In the genomic region with DNA sequence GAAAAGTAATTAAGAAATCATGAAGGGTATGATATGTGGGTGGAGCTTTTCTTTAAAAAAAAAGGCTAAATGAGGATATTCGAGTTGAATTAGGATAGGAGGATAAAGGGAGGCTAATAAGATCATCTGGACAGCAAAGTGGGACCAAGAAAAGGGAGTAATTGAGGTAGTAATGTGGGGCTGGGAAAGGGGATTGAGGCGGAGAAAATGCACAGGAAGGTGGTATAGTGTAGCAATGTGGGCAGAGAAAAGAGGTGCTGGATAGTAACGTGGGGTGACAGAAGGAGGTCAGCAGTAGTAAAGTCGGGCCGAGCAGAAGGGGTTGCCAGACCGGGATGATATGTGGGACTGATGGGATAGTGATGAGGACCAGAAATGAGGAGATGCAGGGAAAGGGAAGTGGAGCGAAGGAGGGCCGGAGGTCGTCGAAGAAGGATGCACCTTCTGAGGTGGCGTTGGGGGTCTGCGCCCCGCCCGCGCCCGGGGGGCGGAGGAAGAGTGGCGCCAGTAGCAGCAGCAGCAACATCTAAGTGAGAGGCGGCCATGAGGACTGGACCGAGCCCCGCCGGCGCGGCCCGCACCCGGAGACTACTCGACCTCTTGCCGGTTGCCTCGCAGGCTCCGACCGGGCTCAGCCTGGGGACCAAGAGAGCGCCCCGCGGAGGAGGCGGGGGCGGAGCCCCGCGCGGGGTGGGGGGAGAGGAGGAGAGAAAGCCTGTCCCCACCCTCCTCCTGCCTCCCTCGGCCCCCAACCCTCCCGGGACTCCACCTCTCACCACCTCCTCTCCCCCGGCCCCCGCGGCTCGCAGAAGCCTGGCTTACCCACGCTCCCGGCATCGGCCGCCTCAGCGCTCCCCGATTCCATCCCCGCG, we compare ENCODE assay signal across 8 cellular contexts. TPM values are rescaled to one million over a fixed set of nuclear protein-coding genes. Genes with fewer than 3 reads are reported as not detected.
DNase-seq lines count a peak whose midpoint lies in the region; ATAC-seq and TF ChIP-seq lines count a peak whose summit lies in the region.

No MANE protein-coding gene starts in this region.

- H2BK5ac ChIP-seq in trophoblast cell (ENCODE audit: low read depth, low read length, poor library complexity): no peak overlapping the region

- H2BK12ac ChIP-seq in trophoblast cell (ENCODE audit: low read length): no peak overlapping the region

- H2AFZ ChIP-seq in SK-N-SH (ENCODE audit: low read depth) (0 out of 2 replicates have a peak overlapping the region, but pooled peaks have one; percentile 65), trophoblast cell (ENCODE audit: insufficient read depth, low read length, poor library complexity) (no peak overlapping the region)

- in situ Hi-C loops in GM13977 (cut with MboI; ENCODE audit: low pct_unique_long_range_greater_than_20kb, low sequenced_read_pairs, unreplicated experiment): no loop called here

- TF ChIP-seq CTCF in GM13977 (IDR thresholded peaks at IDR 0.05; ENCODE audit: extremely low read depth, insufficient read depth, missing control alignments): no peak
- TF ChIP-seq CTCF in SK-N-SH (IDR thresholded peaks at IDR 0.05): no peak
- TF ChIP-seq CTCF in heart left ventricle (IDR thresholded peaks at IDR 0.05): no peak

- H3K14ac ChIP-seq in trophoblast cell (ENCODE audit: low read length): no peak overlapping the region

- POLR2A ChIA-PET in SK-N-SH (lab: Yijun Ruan, JAX): interaction anchor here (1.0 to 2.0 kb wide), 5 partner anchors 12 to 28 kb away, joined by 3 to 12 read pairs (median 4); no protein-coding TSS in a partner anchor

- H3K4me1 ChIP-seq in SK-N-SH (ENCODE audit: control insufficient read depth in 1 of 2, insufficient read depth in 2 of 2, low read depth in 1 of 2, low read length in 1 of 2) (peaks cover 16 to 18% of the 10 kb centered on the region in 2 experiments; a peak in 2 of 4 replicates), heart left ventricle (peaks cover 0 to 46% (median 29%) of the 10 kb centered on the region in 12 donors), trophoblast cell (ENCODE audit: control insufficient read depth in 1 of 2, insufficient read depth in 2 of 2, low read length in 2 of 2) (peaks cover 13 to 14% of the 10 kb centered on the region in 2 experiments)

- H4K12ac ChIP-seq in trophoblast cell (ENCODE audit: low read depth, low read length): no peak overlapping the region

- H3F3A ChIP-seq in SK-N-SH (replicated peaks; ENCODE audit: insufficient read depth): peaks cover 4% of the 10 kb centered on the region

- H2AK5ac ChIP-seq in trophoblast cell (ENCODE audit: low read length): no peak overlapping the region

- no peaks in the 10 kb centered on the region for H3K27me3 ChIP-seq in SK-N-SH (ENCODE audit: insufficient read depth)
- peaks cover 0 to 6% (median 0%) of the 10 kb centered on the region in 9 donors for H3K27me3 ChIP-seq in heart left ventricle
- peaks cover 9% of the 10 kb centered on the region for H3K27me3 ChIP-seq in trophoblast cell (ENCODE audit: insufficient read depth, low read length)

- H3K9me2 ChIP-seq in SK-N-SH: no peaks in the 10 kb centered on the region

- no peak for TF ChIP-seq EP300 in SK-N-SH (IDR thresholded peaks at IDR 0.05; ENCODE audit: borderline replicate concordance in 1 of 2, low read depth in 1 of 2, low read length in 1 of 2)

- TF ChIP-seq POLR2A in heart left ventricle (IDR thresholded peaks at IDR 0.05): no peak

- H3K23ac ChIP-seq in trophoblast cell (ENCODE audit: low read length): no peak overlapping the region

- CTCF ChIA-PET in SK-N-SH (lab: Yijun Ruan, JAX): interaction anchor here (1.6 to 3.5 kb wide), 2 partner anchors 10 to 20 kb away, joined by 9 to 69 read pairs; no protein-coding TSS in a partner anchor

- peak overlapping the region; percentile 2 for H3K4ac ChIP-seq in trophoblast cell (ENCODE audit: low read depth, low read length)

- intact Hi-C loops in heart left ventricle (cut with DNase I): no loop called here

- ATAC-seq in HG03439 (IDR thresholded peaks at IDR 0.05; ENCODE audit: unreplicated experiment) (peak; percentile 36), heart left ventricle (peak; percentile 7 to 47 (median 29)), HG02840 (IDR thresholded peaks at IDR 0.05; ENCODE audit: low FRiP score, unreplicated experiment) (no peak)

- peak overlapping the region; percentile 62 to 90 for H3K4me3 ChIP-seq in SK-N-SH (ENCODE audit: low read depth in 2 of 2, low read length in 1 of 2)
- peak overlapping the region; percentile 52 to 96 (median 72) for H3K4me3 ChIP-seq in heart left ventricle
- H3K4me3 ChIP-seq in trophoblast cell (ENCODE audit: low read depth, low read length): peak overlapping the region; percentile 88

- H3K36me3 ChIP-seq in SK-N-SH (replicated peaks in 1 of 2; ENCODE audit: control insufficient read depth in 1 of 2, insufficient read depth in 2 of 2, low read length in 1 of 2): no peaks in the 10 kb centered on the region
- H3K36me3 ChIP-seq in heart left ventricle: no peaks in the 10 kb centered on the region
- peaks cover 0 to 1% of the 10 kb centered on the region in 2 experiments for H3K36me3 ChIP-seq in trophoblast cell (ENCODE audit: control insufficient read depth in 1 of 2, insufficient read depth in 2 of 2, low read length in 2 of 2)

- no peak overlapping the region for H3K18ac ChIP-seq in trophoblast cell (ENCODE audit: low read length)

- H3K79me2 ChIP-seq in SK-N-SH (ENCODE audit: insufficient read depth) (peaks cover 14% of the 10 kb centered on the region; the same call in 1 of the 2 replicates), trophoblast cell (ENCODE audit: control insufficient read depth, insufficient read depth, low read length, poor library complexity) (peaks cover 2% of the 10 kb centered on the region)

- peak; percentile 67 for DNase-seq in GM13977 (ENCODE audit: low spot score)
- DNase-seq in SK-N-SH: peak; percentile 88
- DNase-seq in activated naive CD8-positive, alpha-beta T cell treated with anti-CD3 and anti-CD28 coated beads, Interleukin-2, amount 50 U/mL, for 16 hours (ENCODE audit: low read depth, low spot score): peak; percentile 5
- DNase-seq in heart left ventricle: peak; percentile 67 to 85 (median 71)
- no peak for DNase-seq in trophoblast cell
- DNase-seq in HT-29 (ENCODE audit: low spot score): no peak

- peak overlapping the region; percentile 39 for H4K91ac ChIP-seq in trophoblast cell (ENCODE audit: low read depth, low read length)

- peaks cover 6% of the 10 kb centered on the region for H3K79me1 ChIP-seq in trophoblast cell (ENCODE audit: low read length)

- no peaks in the 10 kb centered on the region for H4K20me1 ChIP-seq in SK-N-SH (ENCODE audit: insufficient read depth)

- peak overlapping the region in 1 of 2 experiments; percentile 71; a peak in 2 of 4 replicates for H3K27ac ChIP-seq in SK-N-SH (ENCODE audit: low read depth in 2 of 2, low read length in 1 of 2)
- H3K27ac ChIP-seq in heart left ventricle: peak overlapping the region in 11 of 12 donors; percentile 51 to 91 (median 74)
- H3K27ac ChIP-seq in trophoblast cell (ENCODE audit: low read depth, low read length): no peak overlapping the region

- H3K9me3 ChIP-seq in SK-N-SH: no peaks in the 10 kb centered on the region
- no peaks in the 10 kb centered on the region for H3K9me3 ChIP-seq in heart left ventricle
- H3K9me3 ChIP-seq in trophoblast cell (ENCODE audit: insufficient read depth, low read depth, low read length): no peaks in the 10 kb centered on the region

- no peak for TF ChIP-seq RAD21 in SK-N-SH (IDR thresholded peaks at IDR 0.05; ENCODE audit: low read length)

- 10% methylated on average over 25 of the region's 53 CpGs for WGBS in SK-N-SH (ENCODE audit: low lambda C conversion rate)
- WGBS in heart left ventricle, 4 donors: 4 to 9% (median 7%) methylated on average over 31 to 53 of the region's 53 CpGs
- no CpG with 5 or more reads among the region's 53 CpGs for WGBS in trophoblast cell (ENCODE audit: extremely low coverage, insufficient coverage, insufficient read length)

- peak overlapping the region; percentile 77 for H3K9ac ChIP-seq in SK-N-SH
- peak overlapping the region; percentile 50 for H3K9ac ChIP-seq in trophoblast cell (ENCODE audit: low read length)

- H4K8ac ChIP-seq in trophoblast cell (ENCODE audit: low read depth, low read length): peak overlapping the region; percentile 53

- no peak overlapping the region for H2BK120ac ChIP-seq in trophoblast cell (ENCODE audit: insufficient read depth, low read length, poor library complexity)

- H3K4me2 ChIP-seq in SK-N-SH (peak overlapping the region; percentile 92), trophoblast cell (ENCODE audit: low read length) (peak overlapping the region; percentile 99)

TF ChIP-seq in SK-N-SH, 30 proteins besides CTCF, POLR2A, EP300 and RAD21 (continues in another document):
- TF ChIP-seq CHD2 (IDR thresholded peaks at IDR 0.05; ENCODE audit: low read length, partially characterized antibody) (no peak), MXI1 (IDR thresholded peaks at IDR 0.05; ENCODE audit: low read depth, low read length) (peak; percentile 21; the same call in 1 of the 2 replicates)

RNA-seq across cellular contexts. Expression of a gene that starts 0.9 kb away (rescaled TPM):
- 26.8 and 33.8 TPM in 2 replicates for polyA plus RNA-seq in SK-N-SH (2012; rRNA removed)
- 8.1 and 9.5 TPM in 2 replicates for polyA plus RNA-seq in SK-N-SH (2012; cell fraction: cytosol; rRNA removed)
- polyA plus RNA-seq in SK-N-SH (2012; cell fraction: nucleus; rRNA removed): 258 and 287 TPM in 2 replicates
- 10 to 100 TPM; 11.6 to 30.8 (median 18.1) TPM for total RNA-seq in heart left ventricle
- 10 to 100 TPM; 11.7 to 25.4 TPM for polyA plus RNA-seq in heart left ventricle
- 15.2 and 15.5 TPM in 2 replicates for polyA plus RNA-seq in trophoblast cell (2013)
- total RNA-seq in HT-29 (2014; rRNA removed; shearing (Covaris generic)): 0.10 TPM in 1 of 2 replicates, not detected in the other

RNA-seq across cellular contexts. Expression of a gene that starts 24.8 kb away (rescaled TPM):
- polyA plus RNA-seq in SK-N-SH (2012; rRNA removed) (not detected in 2 replicates), heart left ventricle (1 to 10 TPM in 1 of 2 donors, under 1 TPM in 1; 0.19 to 2.9 TPM)
- not detected in 2 replicates for polyA plus RNA-seq in SK-N-SH (2012; cell fraction: cytosol; rRNA removed)
- not detected in 2 replicates for polyA plus RNA-seq in SK-N-SH (2012; cell fraction: nucleus; rRNA removed)
- total RNA-seq in heart left ventricle: 1 to 10 TPM in 8 of 9 donors, under 1 TPM in 1; 0.50 to 7.4 (median 2.7) TPM
- 0.07 TPM in 1 of 2 replicates, not detected in the other for polyA plus RNA-seq in trophoblast cell (2013)
- not detected in 2 replicates for total RNA-seq in HT-29 (2014; rRNA removed; shearing (Covaris generic))

RNA-seq across cellular contexts. Expression of a gene that starts 47.2 kb away (rescaled TPM):
- polyA plus RNA-seq in SK-N-SH (2012; rRNA removed) (not detected in 2 replicates), heart left ventricle (not detected)
- polyA plus RNA-seq in SK-N-SH (2012; cell fraction: cytosol; rRNA removed): not detected in 2 replicates
- not detected in 2 replicates for polyA plus RNA-seq in SK-N-SH (2012; cell fraction: nucleus; rRNA removed)
- not detected for total RNA-seq in heart left ventricle
- polyA plus RNA-seq in trophoblast cell (2013): not detected in 2 replicates
- not detected in 2 replicates for total RNA-seq in HT-29 (2014; rRNA removed; shearing (Covaris generic))

RNA-seq across cellular contexts. Expression of a gene that starts 48.9 kb away (rescaled TPM):
- not detected in 2 replicates for polyA plus RNA-seq in SK-N-SH (2012; rRNA removed)
- polyA plus RNA-seq in SK-N-SH (2012; cell fraction: cytosol; rRNA removed): not detected in 2 replicates
- polyA plus RNA-seq in SK-N-SH (2012; cell fraction: nucleus; rRNA removed): not detected in 2 replicates
- total RNA-seq in heart left ventricle: 10 to 100 TPM in 1 of 9 donors, 1 to 10 TPM in 1, under 1 TPM in 1, not detected in 6; 0.75 to 18.1 (median 4.8) TPM
- polyA plus RNA-seq in heart left ventricle: under 1 TPM in 1 of 2 donors, not detected in 1; 0.06 TPM
- 0.38 and 0.71 TPM in 2 replicates for polyA plus RNA-seq in trophoblast cell (2013)
- 0.13 TPM in 1 of 2 replicates, not detected in the other for total RNA-seq in HT-29 (2014; rRNA removed; shearing (Covaris generic))

Comparison
In these comparisons a context has a peak if more than half of its experiments do, and no peak if none do; other contexts are left out.
1. DNase-seq: peak in GM13977 (single experiment), SK-N-SH (single experiment), activated naive CD8-positive, alpha-beta T cell treated with anti-CD3 and anti-CD28 coated beads, Interleukin-2, amount 50 U/mL, for 16 hours (single experiment) and heart left ventricle (5 of 5); none in trophoblast cell (0 of 2) and HT-29 (single experiment).
2. RNA of a gene that starts 0.9 kb away (total RNA-seq): 11.6 to 30.8 TPM in heart left ventricle; 0.10 TPM in HT-29; every median in the first group is over 10 times any median in the second.
3. Peak in every context shown above with its lines, with median percentiles within 50 percentile points of each other: H3K4me3 ChIP-seq.